Comparison of ENCODE assay signal across 7 cellular contexts in the genomic region with DNA sequence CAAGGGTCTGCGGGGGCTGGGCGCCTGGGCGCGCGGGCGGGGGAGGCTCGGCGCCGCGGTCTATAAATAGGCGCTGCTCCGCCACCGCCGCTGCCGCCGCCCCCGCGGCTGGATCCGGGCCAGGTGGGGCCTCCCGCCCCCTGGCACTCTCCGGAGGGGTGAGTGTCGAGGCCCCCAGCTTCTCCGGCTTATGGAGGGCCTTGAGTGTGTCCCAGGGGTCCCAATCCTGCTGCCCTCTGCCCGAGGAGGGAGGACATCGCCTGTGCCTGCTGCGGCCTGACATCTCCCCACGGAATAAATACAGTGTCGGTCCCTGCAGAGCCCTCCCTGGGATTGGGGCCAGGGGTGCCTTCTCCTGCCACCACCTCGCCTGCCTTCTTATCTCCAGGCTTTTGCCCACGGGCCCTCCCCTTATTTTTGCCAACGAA. TPM values are rescaled to one million over a fixed set of nuclear protein-coding genes. Genes with fewer than 3 reads are reported as not detected.
DNase-seq lines count a peak whose midpoint lies in the region; ATAC-seq lines count a peak whose summit lies in the region.

No MANE protein-coding gene starts in this region.

- peak overlapping the region; percentile 41 for H3K4me3 Mint-ChIP-seq in activated CD4-positive, alpha-beta memory T cell treated with anti-CD3 and anti-CD28 coated beads, Interleukin-2, amount 10 ng/mL, durations not matched to agents 7 days and 5 days

- no peaks in the 10 kb centered on the region for H3K9me3 ChIP-seq in HAP-1

- ATAC-seq in Right ventricle myocardium superior (ENCODE audit: poor library complexity) (peak; percentile 32), HG03097 (IDR thresholded peaks at IDR 0.05; ENCODE audit: low FRiP score, unreplicated experiment) (no peak), HG02571 (IDR thresholded peaks at IDR 0.05; ENCODE audit: unreplicated experiment) (no peak), GM21515 (IDR thresholded peaks at IDR 0.05; ENCODE audit: unreplicated experiment) (no peak)

- intact Hi-C loops in Right ventricle myocardium superior (cut with DNase I), result no loop called here

- H3K4me1 ChIP-seq in HAP-1, result peaks cover 14% of the 10 kb centered on the region

- in situ Hi-C loops in HAP-1 (cut with MboI; ENCODE audit: low sequenced_read_pairs), result no loop called here

- H3K36me3 ChIP-seq in HAP-1 (replicated peaks), result peaks cover 19% of the 10 kb centered on the region

- H3K4me1 Mint-ChIP-seq in activated CD4-positive, alpha-beta memory T cell treated with anti-CD3 and anti-CD28 coated beads, Interleukin-2, amount 10 ng/mL, durations not matched to agents 7 days and 5 days, result peaks cover 7% of the 10 kb centered on the region

- no peaks in the 10 kb centered on the region for H3K36me3 Mint-ChIP-seq in activated CD4-positive, alpha-beta memory T cell treated with anti-CD3 and anti-CD28 coated beads, Interleukin-2, amount 10 ng/mL, durations not matched to agents 7 days and 5 days (ENCODE audit: low read depth)

- H3K9me3 Mint-ChIP-seq in activated CD4-positive, alpha-beta memory T cell treated with anti-CD3 and anti-CD28 coated beads, Interleukin-2, amount 10 ng/mL, durations not matched to agents 7 days and 5 days, result no peaks in the 10 kb centered on the region

- H3K27ac Mint-ChIP-seq in activated CD4-positive, alpha-beta memory T cell treated with anti-CD3 and anti-CD28 coated beads, Interleukin-2, amount 10 ng/mL, durations not matched to agents 7 days and 5 days, result no peak overlapping the region

- peak overlapping the region; percentile 40 for H3K4me3 ChIP-seq in HAP-1

- no peaks in the 10 kb centered on the region for H3K27me3 ChIP-seq in HAP-1 (ENCODE audit: low read depth)

- POLR2A ChIA-PET in activated CD4-positive, alpha-beta memory T cell treated with anti-CD3 and anti-CD28 coated beads, Interleukin-2, amount 10 ng/mL, durations not matched to agents 7 days and 5 days (lab: Charles Lee), result no interaction called here

- CTCF ChIA-PET in activated CD4-positive, alpha-beta memory T cell treated with anti-CD3 and anti-CD28 coated beads, Interleukin-2, amount 10 ng/mL, durations not matched to agents 7 days and 5 days (lab: Charles Lee), result interaction anchor here (0.8 kb wide), 1 partner anchor 11 kb away, joined by 4 read pairs; no protein-coding TSS in a partner anchor

- H3K27me3 Mint-ChIP-seq in activated CD4-positive, alpha-beta memory T cell treated with anti-CD3 and anti-CD28 coated beads, Interleukin-2, amount 10 ng/mL, durations not matched to agents 7 days and 5 days, result peaks cover 44% of the 10 kb centered on the region

- no peak for DNase-seq in HAP-1 (ENCODE audit: low spot score in 2 of 2)
- DNase-seq in activated CD4-positive, alpha-beta memory T cell treated with anti-CD3 and anti-CD28 coated beads, Interleukin-2, amount 10 ng/mL, durations not matched to agents 7 days and 5 days, result no peak
- peak; percentile 66 for DNase-seq in Right ventricle myocardium superior
- peak; percentile 31 to 46 for DNase-seq in stimulated activated CD8-positive, alpha-beta memory T cell treated with anti-CD3 and anti-CD28 coated beads, Interleukin-4, amount 100 ng/mL, for 4 hours (ENCODE audit: low read depth in 2 of 2, low spot score in 1 of 2)

RNA-seq across cellular contexts. Expression of a gene that starts 4.3 kb away (rescaled TPM):
- not detected for total RNA-seq in activated CD4-positive, alpha-beta memory T cell treated with anti-CD3 and anti-CD28 coated beads, Interleukin-2, amount 10 ng/mL, durations not matched to agents 7 days and 5 days
- not detected for total RNA-seq in Right ventricle myocardium superior

RNA-seq across cellular contexts. Expression of a gene that starts 4.8 kb away (rescaled TPM):
- not detected for total RNA-seq in activated CD4-positive, alpha-beta memory T cell treated with anti-CD3 and anti-CD28 coated beads, Interleukin-2, amount 10 ng/mL, durations not matched to agents 7 days and 5 days
- 123 TPM for total RNA-seq in Right ventricle myocardium superior

RNA-seq across cellular contexts. Expression of a gene that starts 41.5 kb away (rescaled TPM):
- total RNA-seq in activated CD4-positive, alpha-beta memory T cell treated with anti-CD3 and anti-CD28 coated beads, Interleukin-2, amount 10 ng/mL, durations not matched to agents 7 days and 5 days, result not detected
- 3.2 TPM for total RNA-seq in Right ventricle myocardium superior

Comparison
In these comparisons a context has a peak if more than half of its experiments do, and no peak if none do; other contexts are left out.
1. DNase-seq: peak in Right ventricle myocardium superior (single experiment) and stimulated activated CD8-positive, alpha-beta memory T cell treated with anti-CD3 and anti-CD28 coated beads, Interleukin-4, amount 100 ng/mL, for 4 hours (2 of 2); none in HAP-1 (0 of 2) and activated CD4-positive, alpha-beta memory T cell treated with anti-CD3 and anti-CD28 coated beads, Interleukin-2, amount 10 ng/mL, durations not matched to agents 7 days and 5 days (single experiment).
2. RNA of a gene that starts 4.8 kb away (total RNA-seq): 123 TPM in Right ventricle myocardium superior (single experiment); not detected in activated CD4-positive, alpha-beta memory T cell treated with anti-CD3 and anti-CD28 coated beads, Interleukin-2, amount 10 ng/mL, durations not matched to agents 7 days and 5 days; every median in the first group is over 10 times any median in the second.